21 cellular contexts compared by ENCODE assay signal in the genomic region with DNA sequence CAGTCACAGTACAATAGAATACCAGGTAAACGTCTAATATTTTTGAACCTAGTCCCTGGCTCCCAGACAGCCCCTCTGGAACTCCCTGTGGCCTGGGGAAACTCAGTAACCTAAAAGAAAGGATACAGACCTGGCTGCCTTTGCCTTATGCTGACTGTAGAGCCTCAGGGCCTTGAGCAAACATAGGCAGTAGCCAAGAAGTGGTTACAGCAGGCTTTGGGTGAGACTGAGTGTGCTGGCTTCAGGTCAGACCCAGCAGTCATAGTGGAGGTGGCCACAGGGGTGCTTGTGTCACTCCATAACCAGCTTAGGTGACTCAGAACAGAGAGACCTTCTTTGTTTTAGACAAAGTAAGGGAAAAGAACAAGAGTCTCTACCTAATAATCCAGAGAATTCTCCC.
"Had no signal": no experiment of that assay in that cellular context is flagged by ENCODE, and none has a peak within 500 bp of the region (broad histone marks: within the 10 kb centered on the region; RNA-seq: fewer than 3 reads in every experiment).

No MANE protein-coding gene starts in this region.

- ATAC-seq: activated CD4-positive, CD25-positive, alpha-beta regulatory T cell treated with anti-CD3 and anti-CD28 coated beads, Interleukin-2, amount 50 U/mL, for 24 hours; activated CD8-positive, alpha-beta T cell treated with anti-CD3 and anti-CD28 coated beads, Interleukin-2, amount 10 ng/mL, durations not matched to agents 7 days and 5 days; activated naive CD8-positive, alpha-beta T cell treated with anti-CD3 and anti-CD28 coated beads, Interleukin-2, amount 50 U/mL, for 24 hours; effector memory CD8-positive, alpha-beta T cell; heart right ventricle; left lobe of liver; naive thymus-derived CD8-positive, alpha-beta T cell had no signal

- H3K4me1 ChIP-seq: heart right ventricle, neural progenitor cell, spleen, tibial nerve had no signal

- H2AFZ ChIP-seq: neural progenitor cell had no signal

- H3K9me3 ChIP-seq: tibial nerve had no signal

- H3K4me2 ChIP-seq: neural progenitor cell had no signal

- H3K36me3 ChIP-seq: brain microvascular endothelial cell, heart right ventricle, neural progenitor cell, spleen, tibial nerve had no signal

- DNase-seq: activated CD4-positive, alpha-beta T cell treated with anti-CD3 and anti-CD28 coated beads, Interleukin-2, amount 10 ng/mL, durations not matched to agents 7 days and 5 days; activated CD8-positive, alpha-beta T cell treated with anti-CD3 and anti-CD28 coated beads, Interleukin-2, amount 10 ng/mL, durations not matched to agents 7 days and 5 days; activated gamma-delta T cell; activated naive CD4-positive, alpha-beta T cell treated with anti-CD3 and anti-CD28 coated beads, Interleukin-2, amount 50 U/mL, for 16 hours; activated naive CD8-positive, alpha-beta T cell treated with anti-CD3 and anti-CD28 coated beads, Interleukin-2, amount 50 U/mL, for 24 hours; brain microvascular endothelial cell; effector memory CD8-positive, alpha-beta T cell; heart right ventricle; kidney; naive thymus-derived CD8-positive, alpha-beta T cell; spleen; stimulated activated CD4-positive, alpha-beta T cell treated with anti-CD3 and anti-CD28 coated beads, Interleukin-4, amount 100 ng/mL, for 1 hour; stimulated activated naive CD4-positive, alpha-beta T cell; T-helper 2 cell had no signal

- H3K27me3 ChIP-seq: brain microvascular endothelial cell, neural progenitor cell, spleen, tibial nerve had no signal

- FAIRE-seq: colon, kidney, urothelium cell line had no signal

- H3K27ac ChIP-seq: brain microvascular endothelial cell, heart right ventricle, neural progenitor cell, spleen, tibial nerve, VCaP had no signal

- H3K4me3 ChIP-seq: heart right ventricle, neural progenitor cell, spleen, tibial nerve had no signal

- H3K9ac ChIP-seq: neural progenitor cell had no signal
